In the genomic region with DNA sequence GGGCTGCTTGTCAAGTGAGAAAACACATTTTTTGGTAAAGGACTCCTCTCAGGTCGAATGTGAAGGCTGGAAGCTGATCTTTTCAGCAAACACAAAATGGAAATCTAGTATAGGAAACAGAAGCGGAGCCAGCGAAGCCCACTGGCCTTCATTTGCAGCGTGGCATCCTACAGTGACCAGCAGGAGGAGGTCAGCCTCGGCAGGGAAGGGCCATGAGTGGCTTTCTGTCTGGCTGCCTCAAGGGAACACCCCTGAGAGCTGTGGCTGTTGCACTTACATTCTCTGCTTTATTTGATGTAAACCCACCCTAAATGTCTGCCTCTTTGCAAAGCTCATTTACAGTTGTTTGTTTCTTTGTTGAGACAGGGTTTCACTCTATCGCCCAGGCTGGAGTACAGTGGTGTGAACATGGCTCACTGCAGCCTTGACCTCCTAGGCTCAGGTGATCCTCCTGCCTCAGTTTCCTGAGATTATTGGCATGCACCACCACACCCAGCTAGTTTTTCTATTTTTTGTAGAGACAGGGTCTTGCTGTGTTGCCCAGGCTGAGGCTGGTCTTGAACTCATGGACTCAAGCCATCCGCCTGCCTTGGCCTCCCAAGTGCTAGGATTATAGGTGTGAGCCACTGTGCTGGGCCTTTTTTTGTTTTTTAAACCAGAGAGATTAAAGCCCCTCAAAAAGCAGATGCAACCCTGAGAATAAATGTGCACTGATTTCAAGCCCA, we compare ENCODE assay signal across 19 cellular contexts.
DNase-seq lines count a peak whose midpoint lies in the region; ATAC-seq and TF ChIP-seq lines count a peak whose summit lies in the region.
"Had no signal": no experiment of that assay in that cellular context is flagged by ENCODE, and none has a peak within 500 bp of the region (broad histone marks: within the 10 kb centered on the region; RNA-seq: fewer than 3 reads in every experiment).

No MANE protein-coding gene starts in this region.

- H4K20me1 ChIP-seq in DND-41 (ENCODE audit: insufficient read depth, low read length), result no peaks in the 10 kb centered on the region
- H4K20me1 ChIP-seq in neural progenitor cell (ENCODE audit: low read depth), result no peaks in the 10 kb centered on the region
- H4K20me1 ChIP-seq: BLaER1 had no signal

- H3K27ac ChIP-seq in DND-41 (ENCODE audit: low read length) (no peak overlapping the region), SK-N-MC (no peak overlapping the region), endodermal cell (ENCODE audit: low read depth, low read length) (peak overlapping the region; percentile 73), neural progenitor cell (peak overlapping the region; percentile 33)
- H3K27ac ChIP-seq: BLaER1 had no signal

- peaks cover 17% of the 10 kb centered on the region for H3F3A ChIP-seq in neural progenitor cell (ENCODE audit: low read depth)

- H3K36me3 Mint-ChIP-seq in endodermal cell (ENCODE audit: low read depth) (no peaks in the 10 kb centered on the region), neural progenitor cell (no peaks in the 10 kb centered on the region)
- H3K36me3 Mint-ChIP-seq: CD8-positive, alpha-beta T cell had no signal

- H3K27me3 ChIP-seq in DND-41 (ENCODE audit: insufficient read depth, low read length, poor library complexity), result no peaks in the 10 kb centered on the region
- no peaks in the 10 kb centered on the region for H3K27me3 ChIP-seq in endodermal cell (ENCODE audit: control insufficient read depth, insufficient read depth, low read length, poor library complexity, severe bottlenecking)
- H3K27me3 ChIP-seq in neural progenitor cell, result no peaks in the 10 kb centered on the region
- no peaks in the 10 kb centered on the region for H3K27me3 ChIP-seq in H7 (ENCODE audit: control insufficient read depth, insufficient read depth, low read length)
- H3K27me3 ChIP-seq: BLaER1 had no signal

- H3K27me3 Mint-ChIP-seq in endodermal cell (ENCODE audit: insufficient read depth), result peaks cover 1% of the 10 kb centered on the region
- peaks cover 12% of the 10 kb centered on the region for H3K27me3 Mint-ChIP-seq in neural progenitor cell (ENCODE audit: insufficient read depth, low read depth)

- H3K9me3 ChIP-seq in DND-41 (ENCODE audit: insufficient read depth, low read length, severe bottlenecking) (peaks cover 2% of the 10 kb centered on the region), SK-N-MC (ENCODE audit: low read depth, low read length) (no peaks in the 10 kb centered on the region), endodermal cell (ENCODE audit: control insufficient read depth, low read length) (peaks cover 9% of the 10 kb centered on the region), neural progenitor cell (ENCODE audit: low read depth) (no peaks in the 10 kb centered on the region)

- H3K9ac ChIP-seq in DND-41 (ENCODE audit: low read depth, low read length) (no peak overlapping the region), SK-N-MC (ENCODE audit: insufficient read length) (peak overlapping the region; percentile 50), endodermal cell (ENCODE audit: extremely low read depth, low read length, poor library complexity, severe bottlenecking) (no peak overlapping the region), neural progenitor cell (no peak overlapping the region)
- H3K9ac ChIP-seq: BLaER1 had no signal

- H2AFZ ChIP-seq in DND-41 (ENCODE audit: low read depth, low read length) (peak overlapping the region; percentile 40; the same call in 1 of the 2 replicates), neural progenitor cell (replicated peaks) (peak overlapping the region; percentile 88)

- peaks cover 13% of the 10 kb centered on the region for H3K9me3 Mint-ChIP-seq in endodermal cell
- peaks cover 3% of the 10 kb centered on the region for H3K9me3 Mint-ChIP-seq in neural progenitor cell

- H3K36me3 ChIP-seq in DND-41 (ENCODE audit: insufficient read depth, low read length) (no peaks in the 10 kb centered on the region), SK-N-MC (ENCODE audit: insufficient read depth, low read length) (no peaks in the 10 kb centered on the region), endodermal cell (ENCODE audit: control insufficient read depth, insufficient read depth, low read length) (no peaks in the 10 kb centered on the region), neural progenitor cell (no peaks in the 10 kb centered on the region), H7 (replicated peaks; ENCODE audit: control insufficient read depth, insufficient read depth, low read length) (no peaks in the 10 kb centered on the region)
- H3K36me3 ChIP-seq: BLaER1 had no signal

- DNase-seq in DND-41 (no peak), SK-N-MC (ENCODE audit: low read depth, low spot score) (no peak), endodermal cell (peak; percentile 59), neural progenitor cell (ENCODE audit: low spot score) (no peak), foreskin fibroblast (no peak), activated T-cell treated with anti-CD3 and anti-CD28 coated beads for 4 hours (no peak), H7 (no peak)
- DNase-seq: CD8-positive, alpha-beta T cell; GF-D8; HCEC 1CT; MV-4-11; NCI-H1417; NCI-H1930; NCI-H2171; NCI-H446; NCI-H69; SHP77 had no signal

- no peak overlapping the region for H3K4me3 ChIP-seq in DND-41 (ENCODE audit: low read depth in 1 of 2, low read length in 2 of 2)
- H3K4me3 ChIP-seq in SK-N-MC, result no peak overlapping the region
- H3K4me3 ChIP-seq in endodermal cell (ENCODE audit: low read length), result no peak overlapping the region
- no peak overlapping the region for H3K4me3 ChIP-seq in neural progenitor cell
- no peak overlapping the region for H3K4me3 ChIP-seq in foreskin fibroblast (ENCODE audit: low read depth in 1 of 2, low read length in 2 of 2)
- no peak overlapping the region for H3K4me3 ChIP-seq in H7 (ENCODE audit: insufficient read depth, low read depth, low read length)
- H3K4me3 ChIP-seq: BLaER1 had no signal

- H3K4me1 ChIP-seq in DND-41 (ENCODE audit: insufficient read depth, low read length) (no peaks in the 10 kb centered on the region), endodermal cell (ENCODE audit: control insufficient read depth, insufficient read depth, low read length) (no peaks in the 10 kb centered on the region), neural progenitor cell (peaks cover 20% of the 10 kb centered on the region)
- H3K4me1 ChIP-seq: BLaER1 had no signal

- no peak for ATAC-seq in DND-41 (ENCODE audit: insufficient read depth, low read depth)
- no peak for ATAC-seq in HG03378 (IDR thresholded peaks at IDR 0.05; ENCODE audit: unreplicated experiment)
- ATAC-seq: CD8-positive, alpha-beta T cell had no signal

- H3K4me2 ChIP-seq in DND-41 (ENCODE audit: insufficient read depth, low read length) (no peak overlapping the region), neural progenitor cell (peak overlapping the region; percentile 35)
- H3K4me2 ChIP-seq: BLaER1 had no signal

- TF ChIP-seq CTCF in DND-41 (IDR thresholded peaks at IDR 0.05; ENCODE audit: borderline replicate concordance, extremely low read depth, low read length, poor library complexity, severe bottlenecking) (no peak), endodermal cell (conservative IDR thresholded peaks at IDR 0.05) (peak; percentile 65), neural progenitor cell (IDR thresholded peaks at IDR 0.05) (peak; percentile 26), foreskin fibroblast (IDR thresholded peaks at IDR 0.05; ENCODE audit: low read depth, low read length) (no peak)

- H3K79me2 ChIP-seq in DND-41 (ENCODE audit: insufficient read depth, low read length), result no peaks in the 10 kb centered on the region
- no peaks in the 10 kb centered on the region for H3K79me2 ChIP-seq in neural progenitor cell (ENCODE audit: low read depth)

- H3K4me1 Mint-ChIP-seq in endodermal cell (peaks cover 31% of the 10 kb centered on the region), neural progenitor cell (peaks cover 31% of the 10 kb centered on the region)

- H3K4me3 Mint-ChIP-seq in endodermal cell (no peak overlapping the region), neural progenitor cell (no peak overlapping the region)
- H3K4me3 Mint-ChIP-seq: CD8-positive, alpha-beta T cell had no signal

- 75 to 86% methylated on average over 7 of the region's 7 CpGs for WGBS in endodermal cell (ENCODE audit: insufficient coverage in 1 of 2, insufficient read length in 1 of 2), 2 experiments

- H3K27ac Mint-ChIP-seq in endodermal cell (no peak overlapping the region), neural progenitor cell (peak overlapping the region; percentile 99)
- H3K27ac Mint-ChIP-seq: CD8-positive, alpha-beta T cell had no signal

Comparison
In these comparisons a context has a peak if more than half of its experiments do, and no peak if none do; other contexts are left out.
1. H3K27ac ChIP-seq: peak in endodermal cell (single experiment) and neural progenitor cell (single experiment); none in DND-41 (single experiment) and SK-N-MC (single experiment).
2. CTCF ChIP-seq: peak in endodermal cell (single experiment) and neural progenitor cell (single experiment); none in DND-41 (single experiment) and foreskin fibroblast (single experiment).